In genomic region chr12:119902084-119902509, GRCh38 we compare ENCODE assay signal across 8 cellular contexts. TPM values are rescaled to one million over a fixed set of nuclear protein-coding genes. Genes with fewer than 3 reads are reported as not detected.
DNase-seq lines count a peak whose midpoint lies in the region; ATAC-seq and TF ChIP-seq lines count a peak whose summit lies in the region.

No MANE protein-coding gene starts in this region.

- no peaks in the 10 kb centered on the region for H3K4me1 Mint-ChIP-seq in progenitor cell of endocrine pancreas (ENCODE audit: low read depth)

- TF ChIP-seq POLR2A in NB4 (IDR thresholded peaks at IDR 0.05; ENCODE audit: extremely low read depth, insufficient read length) = no peak

- peaks cover 3% of the 10 kb centered on the region for H3K27me3 Mint-ChIP-seq in progenitor cell of endocrine pancreas

- in situ Hi-C loops in SK-MEL-5 (cut with HindIII; ENCODE audit: low pct_unique_long_range_greater_than_20kb, low sequenced_read_pairs) = no loop called here

- ATAC-seq in GM21576 (IDR thresholded peaks at IDR 0.05; ENCODE audit: unreplicated experiment) (peak; percentile 82), HG02938 (IDR thresholded peaks at IDR 0.05; ENCODE audit: unreplicated experiment) (no peak)

- TF ChIP-seq CTCF in NB4 (IDR thresholded peaks at IDR 0.05; ENCODE audit: low read depth, low read length) = peak; percentile 84
- peak; percentile 82 for TF ChIP-seq CTCF in progenitor cell of endocrine pancreas (IDR thresholded peaks at IDR 0.05; ENCODE audit: unreplicated experiment)

- no peak overlapping the region for H3K27ac Mint-ChIP-seq in progenitor cell of endocrine pancreas

- H3K9me3 Mint-ChIP-seq in progenitor cell of endocrine pancreas (ENCODE audit: low read depth) = no peaks in the 10 kb centered on the region

- no peak overlapping the region for H3K4me3 ChIP-seq in NB4 (ENCODE audit: low read depth, low read length)

- DNase-seq in COLO668 (lab: John Stamatoyannopoulos, UW; ENCODE audit: unreplicated experiment) (peak; percentile 54), NB4 (ENCODE audit: low read depth) (peak; percentile 88), SK-MEL-5 (ENCODE audit: low read depth, low spot score) (peak; percentile 87), germinal center (ENCODE audit: low spot score) (peak; percentile 75), progenitor cell of endocrine pancreas (ENCODE audit: low spot score, unreplicated experiment) (peak; percentile 20)
- peak; percentile 89 for DNase-seq in activated effector memory CD4-positive, alpha-beta T cell treated with anti-CD3 and anti-CD28 coated beads, Interleukin-2, amount 50 U/mL, for 16 hours

- no peaks in the 10 kb centered on the region for H3K36me3 Mint-ChIP-seq in progenitor cell of endocrine pancreas (ENCODE audit: insufficient read depth)

- H3K4me3 Mint-ChIP-seq in progenitor cell of endocrine pancreas (ENCODE audit: low read depth) = no peak overlapping the region

RNA-seq across cellular contexts. Expression of gene CIT, which starts 25.0 kb away (rescaled TPM):
- total RNA-seq in SK-MEL-5 (2014; rRNA removed; shearing (Covaris generic)) = 34.3 and 47.6 TPM in 2 replicates
- 53.7 and 82.1 TPM in 2 replicates for polyA plus RNA-seq in SK-MEL-5 (2015; cell fraction: cytosol; rRNA removed)
- polyA plus RNA-seq in SK-MEL-5 (2015; cell fraction: nucleus; rRNA removed) = 158 and 199 TPM in 2 replicates
- total RNA-seq in progenitor cell of endocrine pancreas = 40.8 and 44.1 TPM in 2 replicates

Comparison
In these comparisons a context has a peak if more than half of its experiments do, and no peak if none do; other contexts are left out.
1. DNase-seq: peak in every context shown above with its lines; median percentile 89 in activated effector memory CD4-positive, alpha-beta T cell treated with anti-CD3 and anti-CD28 coated beads, Interleukin-2, amount 50 U/mL, for 16 hours; 88 in NB4; 87 in SK-MEL-5; 75 in germinal center; 54 in COLO668; 20 in progenitor cell of endocrine pancreas.